Comparison of ENCODE assay signal across 13 cellular contexts in genomic region chr9:131591845-131592208, GRCh38. TPM values are rescaled to one million over a fixed set of nuclear protein-coding genes. Genes with fewer than 3 reads are reported as not detected.
DNase-seq lines count a peak whose midpoint lies in the region; ATAC-seq and TF ChIP-seq lines count a peak whose summit lies in the region.
"Had no signal": no experiment of that assay in that cellular context is flagged by ENCODE, and none has a peak within 500 bp of the region (broad histone marks: within the 10 kb centered on the region; RNA-seq: fewer than 3 reads in every experiment).

No MANE protein-coding gene starts in this region.

- H3K79me2 ChIP-seq in neural progenitor cell (ENCODE audit: low read depth) (no peaks in the 10 kb centered on the region), Karpas-422 (ENCODE audit: low read length) (no peaks in the 10 kb centered on the region)

- CTCF ChIA-PET in CD8-positive, alpha-beta T cell (lab: Charles Lee): interaction anchor here (0.6 to 8.5 kb wide), 40 partner anchors 11 to 1562 kb away, joined by 3 to 151 read pairs (median 5); partner anchors contain the start of gene RAPGEF1

- TF ChIP-seq CTCF in CD8-positive, alpha-beta T cell (IDR thresholded peaks at IDR 0.05): no peak
- TF ChIP-seq CTCF in neural progenitor cell (IDR thresholded peaks at IDR 0.05) (no peak), upper lobe of left lung (IDR thresholded peaks at IDR 0.05) (no peak)

- 57 to 68% methylated on average over 6 of the region's 6 CpGs for WGBS in upper lobe of left lung, 2 donors

- H3K9ac ChIP-seq in BLaER1 treated with 17β-estradiol and CSF1 and Interleukin-3, amounts not matched to agents 10 nM and 100 nM: peak overlapping the region in 10 of 11 experiments; percentile 18 to 65 (median 53); a peak in 18 of 22 replicates
- H3K9ac ChIP-seq in neural progenitor cell: no peak overlapping the region
- H3K9ac ChIP-seq in Karpas-422 (ENCODE audit: low read length): no peak overlapping the region
- H3K9ac ChIP-seq: KMS-11 had no signal

- no peaks in the 10 kb centered on the region for H3K9me3 Mint-ChIP-seq in CD8-positive, alpha-beta T cell
- no peaks in the 10 kb centered on the region for H3K9me3 Mint-ChIP-seq in activated T-helper 17 cell treated with anti-CD3 and anti-CD28 coated beads, Interleukin-2, amount 50 U/mL, for 72 hours
- H3K9me3 Mint-ChIP-seq in neural progenitor cell: no peaks in the 10 kb centered on the region

- no peak overlapping the region for H3K4me3 Mint-ChIP-seq in CD8-positive, alpha-beta T cell
- H3K4me3 Mint-ChIP-seq in activated T-helper 17 cell treated with anti-CD3 and anti-CD28 coated beads, Interleukin-2, amount 50 U/mL, for 72 hours: no peak overlapping the region
- no peak overlapping the region for H3K4me3 Mint-ChIP-seq in neural progenitor cell

- H2AFZ ChIP-seq in neural progenitor cell (replicated peaks): no peak overlapping the region
- H2AFZ ChIP-seq in Karpas-422 (ENCODE audit: low read length): no peak overlapping the region

- H3K27ac ChIP-seq in BLaER1 treated with 17β-estradiol and CSF1 and Interleukin-3, amounts not matched to agents 10 nM and 100 nM: peak overlapping the region in 10 of 11 experiments; percentile 18 to 69 (median 50); a peak in 17 of 22 replicates
- no peak overlapping the region for H3K27ac ChIP-seq in CD8-positive, alpha-beta T cell (ENCODE audit: low read depth, low read length)
- no peak overlapping the region for H3K27ac ChIP-seq in neural progenitor cell
- peak overlapping the region in 1 of 4 donors; percentile 41 for H3K27ac ChIP-seq in upper lobe of left lung
- no peak overlapping the region for H3K27ac ChIP-seq in Karpas-422 (ENCODE audit: low read length)
- H3K27ac ChIP-seq: breast epithelium, KMS-11, prostate gland had no signal

- DNase-seq in CD8-positive, alpha-beta T cell: no peak
- no peak for DNase-seq in neural progenitor cell (ENCODE audit: low spot score)
- DNase-seq in upper lobe of left lung: no peak
- DNase-seq in effector CD4-positive, alpha-beta T cell: no peak
- DNase-seq in Karpas-422: no peak
- DNase-seq: SIG-M5 had no signal

- no peak for TF ChIP-seq EP300 in upper lobe of left lung (IDR thresholded peaks at IDR 0.05)

- TF ChIP-seq POLR2A in upper lobe of left lung (IDR thresholded peaks at IDR 0.05): no peak

- H3K36me3 ChIP-seq in BLaER1 treated with 17β-estradiol and CSF1 and Interleukin-3, amounts not matched to agents 10 nM and 100 nM: peaks cover 57 to 81% (median 65%) of the 10 kb centered on the region in 11 experiments
- H3K36me3 ChIP-seq in CD8-positive, alpha-beta T cell (ENCODE audit: insufficient read depth, low read length): peaks cover 13% of the 10 kb centered on the region
- H3K36me3 ChIP-seq in neural progenitor cell (no peaks in the 10 kb centered on the region), upper lobe of left lung (peaks cover 17 to 82% (median 69%) of the 10 kb centered on the region in 4 donors), Karpas-422 (ENCODE audit: insufficient read depth, low read length) (no peaks in the 10 kb centered on the region)

- H3K4me3 ChIP-seq in BLaER1 treated with 17β-estradiol and CSF1 and Interleukin-3, amounts not matched to agents 10 nM and 100 nM: no peak overlapping the region
- no peak overlapping the region for H3K4me3 ChIP-seq in CD8-positive, alpha-beta T cell (ENCODE audit: low read depth, low read length)
- H3K4me3 ChIP-seq in neural progenitor cell (no peak overlapping the region), upper lobe of left lung (no peak overlapping the region), Karpas-422 (ENCODE audit: low read length) (no peak overlapping the region)
- H3K4me3 ChIP-seq: breast epithelium, prostate gland had no signal

- no peak for ATAC-seq in CD8-positive, alpha-beta T cell
- ATAC-seq in activated T-helper 17 cell treated with anti-CD3 and anti-CD28 coated beads, Interleukin-2, amount 50 U/mL, for 72 hours (replicated peaks): no peak
- ATAC-seq in upper lobe of left lung (ENCODE audit: low FRiP score in 2 of 2): no peak

- POLR2A ChIA-PET in CD8-positive, alpha-beta T cell (lab: Charles Lee): interaction anchor here (0.7 to 1.5 kb wide), 3 partner anchors 13 to 149 kb away, joined by 3 to 5 read pairs (median 3); no protein-coding TSS in a partner anchor

- no peaks in the 10 kb centered on the region for H3K9me2 ChIP-seq in Karpas-422 (replicated peaks; ENCODE audit: insufficient read depth, low read length)

- peak overlapping the region; percentile 73 for H3K27ac Mint-ChIP-seq in CD8-positive, alpha-beta T cell
- H3K27ac Mint-ChIP-seq in activated T-helper 17 cell treated with anti-CD3 and anti-CD28 coated beads, Interleukin-2, amount 50 U/mL, for 72 hours: peak overlapping the region; percentile 97
- peak overlapping the region; percentile 72 for H3K27ac Mint-ChIP-seq in neural progenitor cell

- H3K27me3 Mint-ChIP-seq in CD8-positive, alpha-beta T cell (ENCODE audit: low read depth): no peaks in the 10 kb centered on the region
- no peaks in the 10 kb centered on the region for H3K27me3 Mint-ChIP-seq in activated T-helper 17 cell treated with anti-CD3 and anti-CD28 coated beads, Interleukin-2, amount 50 U/mL, for 72 hours
- peaks cover 5% of the 10 kb centered on the region for H3K27me3 Mint-ChIP-seq in neural progenitor cell (ENCODE audit: insufficient read depth, low read depth)

- H4K20me1 ChIP-seq in BLaER1 treated with 17β-estradiol and CSF1 and Interleukin-3, amounts not matched to agents 10 nM and 100 nM: peaks cover 13 to 94% (median 60%) of the 10 kb centered on the region in 11 experiments; a peak in 19 of 22 replicates
- H4K20me1 ChIP-seq in neural progenitor cell (ENCODE audit: low read depth) (no peaks in the 10 kb centered on the region), Karpas-422 (ENCODE audit: insufficient read depth, low read depth, low read length) (no peaks in the 10 kb centered on the region)

- H3F3A ChIP-seq in neural progenitor cell (ENCODE audit: low read depth): no peaks in the 10 kb centered on the region

- H3K4me1 Mint-ChIP-seq in CD8-positive, alpha-beta T cell (ENCODE audit: low read depth): peaks cover 22% of the 10 kb centered on the region
- peaks cover 18% of the 10 kb centered on the region for H3K4me1 Mint-ChIP-seq in activated T-helper 17 cell treated with anti-CD3 and anti-CD28 coated beads, Interleukin-2, amount 50 U/mL, for 72 hours
- H3K4me1 Mint-ChIP-seq in neural progenitor cell: no peaks in the 10 kb centered on the region

- no peaks in the 10 kb centered on the region for H3K27me3 ChIP-seq in BLaER1 treated with 17β-estradiol and CSF1 and Interleukin-3, amounts not matched to agents 10 nM and 100 nM
- H3K27me3 ChIP-seq in CD8-positive, alpha-beta T cell (ENCODE audit: insufficient read depth, low read length): no peaks in the 10 kb centered on the region
- no peaks in the 10 kb centered on the region for H3K27me3 ChIP-seq in neural progenitor cell
- H3K27me3 ChIP-seq in upper lobe of left lung: no peaks in the 10 kb centered on the region
- no peaks in the 10 kb centered on the region for H3K27me3 ChIP-seq in Karpas-422 (ENCODE audit: low read length)
- H3K27me3 ChIP-seq: breast epithelium had no signal

- H3K36me3 Mint-ChIP-seq in CD8-positive, alpha-beta T cell: peaks cover 51% of the 10 kb centered on the region
- H3K36me3 Mint-ChIP-seq in activated T-helper 17 cell treated with anti-CD3 and anti-CD28 coated beads, Interleukin-2, amount 50 U/mL, for 72 hours (ENCODE audit: low read depth): peaks cover 91% of the 10 kb centered on the region
- H3K36me3 Mint-ChIP-seq in neural progenitor cell: peaks cover 20% of the 10 kb centered on the region

- peak overlapping the region; percentile 82 to 94 (median 87) for H3K4me2 ChIP-seq in BLaER1 treated with 17β-estradiol and CSF1 and Interleukin-3, amounts not matched to agents 10 nM and 100 nM
- H3K4me2 ChIP-seq in neural progenitor cell (no peak overlapping the region), Karpas-422 (ENCODE audit: low read depth, low read length, poor library complexity, severe bottlenecking) (no peak overlapping the region)
- H3K4me2 ChIP-seq: KMS-11 had no signal

- H3K9me3 ChIP-seq in BLaER1 treated with 17β-estradiol and CSF1 and Interleukin-3, amounts not matched to agents 10 nM and 100 nM (replicated peaks in 1 of 11): no peaks in the 10 kb centered on the region
- H3K9me3 ChIP-seq in CD8-positive, alpha-beta T cell (ENCODE audit: low read length): no peaks in the 10 kb centered on the region
- no peaks in the 10 kb centered on the region for H3K9me3 ChIP-seq in neural progenitor cell (ENCODE audit: low read depth)
- H3K9me3 ChIP-seq in upper lobe of left lung: no peaks in the 10 kb centered on the region
- no peaks in the 10 kb centered on the region for H3K9me3 ChIP-seq in Karpas-422 (ENCODE audit: low read length)
- H3K9me3 ChIP-seq: breast epithelium, prostate gland had no signal

- H3K4me1 ChIP-seq in BLaER1 treated with 17β-estradiol and CSF1 and Interleukin-3, amounts not matched to agents 10 nM and 100 nM: peaks cover 82 to 98% (median 91%) of the 10 kb centered on the region in 10 experiments
- peaks cover 18% of the 10 kb centered on the region for H3K4me1 ChIP-seq in CD8-positive, alpha-beta T cell (ENCODE audit: insufficient read depth, low read length)
- H3K4me1 ChIP-seq in neural progenitor cell (no peaks in the 10 kb centered on the region), upper lobe of left lung (peaks cover 0 to 9% (median 5%) of the 10 kb centered on the region in 4 donors), Karpas-422 (ENCODE audit: low read length) (no peaks in the 10 kb centered on the region)
- H3K4me1 ChIP-seq: breast epithelium, prostate gland had no signal

- intact Hi-C loops in CD8-positive, alpha-beta T cell (cut with DNase I, micrococcal nuclease): loop anchor here (1.0 to 5.0 kb wide), 7 partner anchors 35 to 155 kb away; partner anchors contain the start of gene RAPGEF1 (in 1 of the 2)

RNA-seq across cellular contexts. Expression of gene PRRT1B, which starts 46.5 kb away (rescaled TPM):
- total RNA-seq in CD8-positive, alpha-beta T cell: not detected
- total RNA-seq in activated T-helper 17 cell treated with anti-CD3 and anti-CD28 coated beads, Interleukin-2, amount 50 U/mL, for 72 hours: not detected
- total RNA-seq in neural progenitor cell (ENCODE audit: low replicate concordance) (not detected in 2 replicates), upper lobe of left lung (10 to 100 TPM in 2 of 6 donors, 1 to 10 TPM in 4; 1.8 to 10.5 (median 8.0) TPM)
- total RNA-seq in Karpas-422 (2014; rRNA removed; shearing (Covaris generic); ENCODE audit: low replicate concordance): not detected in 2 replicates
- total RNA-seq: activated CD8-positive, alpha-beta memory T cell treated with anti-CD3 and anti-CD28 coated beads for 36 hours; mononuclear cell had no signal

Comparison
In these comparisons a context has a peak if more than half of its experiments do, and no peak if none do; other contexts are left out.
1. H3K27ac ChIP-seq: peak in BLaER1 treated with 17β-estradiol and CSF1 and Interleukin-3, amounts not matched to agents 10 nM and 100 nM (10 of 11); none in CD8-positive, alpha-beta T cell (single experiment), neural progenitor cell (single experiment) and Karpas-422 (single experiment).
2. H3K4me2 ChIP-seq: peak in BLaER1 treated with 17β-estradiol and CSF1 and Interleukin-3, amounts not matched to agents 10 nM and 100 nM (11 of 11); none in neural progenitor cell (single experiment) and Karpas-422 (single experiment).
3. H3K9ac ChIP-seq: peak in BLaER1 treated with 17β-estradiol and CSF1 and Interleukin-3, amounts not matched to agents 10 nM and 100 nM (10 of 11); none in neural progenitor cell (single experiment) and Karpas-422 (single experiment).
4. Peak in every context shown above with its lines, with median percentiles within 50 percentile points of each other: H3K27ac Mint-ChIP-seq.